ENCODE assay signal across 29 cellular contexts in the genomic region with DNA sequence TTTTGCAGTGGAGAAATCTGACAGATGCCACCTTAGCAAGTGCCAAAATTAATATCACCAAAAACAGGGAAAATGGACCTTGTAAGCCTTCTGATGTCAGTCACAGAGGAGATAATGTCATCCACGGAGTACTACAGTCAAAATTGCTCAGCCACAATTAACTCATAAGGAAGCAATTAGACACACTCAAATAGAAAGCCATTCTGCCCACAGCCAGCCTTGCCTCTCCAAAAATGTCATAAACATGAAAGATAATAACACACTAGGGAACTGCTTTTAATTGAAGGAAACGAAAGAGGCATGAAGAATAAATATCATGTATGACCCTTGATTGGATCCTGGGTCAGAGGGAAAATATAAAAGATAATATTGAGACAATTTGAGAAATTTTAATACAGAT.
"Had no signal": no experiment of that assay in that cellular context is flagged by ENCODE, and none has a peak within 500 bp of the region (broad histone marks: within the 10 kb centered on the region; RNA-seq: fewer than 3 reads in every experiment).

No MANE protein-coding gene starts in this region.

- DNase-seq: activated B cell treated with CpG ODN at 0.5 μM for 24 hours; activated CD4-positive, alpha-beta memory T cell treated with anti-CD3 and anti-CD28 coated beads for 36 hours; activated CD4-positive, alpha-beta T cell treated with anti-CD3 and anti-CD28 coated beads for 4 hours; activated CD4-positive, alpha-beta T cell treated with anti-CD3 and anti-CD28 coated beads, Interleukin-2, amount 50 U/mL, for 1 hour; activated CD4-positive, CD25-positive, alpha-beta regulatory T cell treated with anti-CD3 and anti-CD28 coated beads, Interleukin-2, amount 50 U/mL, for 72 hours; activated CD8-positive, alpha-beta memory T cell treated with anti-CD3 and anti-CD28 coated beads, Interleukin-2, amount 50 U/mL, for 4 hours; activated naive CD4-positive, alpha-beta T cell treated with anti-CD3 and anti-CD28 coated beads, Interleukin-2, amount 10 ng/mL, durations not matched to agents 7 days and 5 days; activated naive CD8-positive, alpha-beta T cell treated with anti-CD3 and anti-CD28 coated beads, Interleukin-2, amount 50 U/mL, for 24 hours; activated T-cell treated with anti-CD3 and anti-CD28 coated beads for 4 hours; activated T-cell treated with anti-CD3 and anti-CD28 coated beads, Interleukin-2, amount 50 U/mL, for 4 hours; anterior cingulate cortex; cerebellar nuclear complex; cortex of kidney; Karpas-422; KBM-7; NCI-H1436 treated with DMSO at 0.1 percent for 48 hours; NCI-H1694 treated with DMSO at 0.1 percent for 48 hours; NCI-H2081; NCI-H345; NCI-H524 treated with DMSO at 0.1 percent for 48 hours; NCI-H774; PC-9; SIG-M5; SW 1271; T-helper 1 cell; T-helper 2 cell; T-helper 9 cell had no signal

- H3K4me2 ChIP-seq: PC-9 had no signal

- H2AFZ ChIP-seq: PC-9 had no signal

- H3K4me3 ChIP-seq: PC-9 had no signal

- H3K27ac ChIP-seq: PC-9, RWPE1, VCaP had no signal
